1 cellular context compared by ENCODE assay signal in genomic region chr1:15848929-15849774, GRCh38.
TF ChIP-seq lines count a peak whose summit lies in the region.

No MANE protein-coding gene starts in this region.

TF ChIP-seq in HCT116, 20 proteins besides CTCF, POLR2A, EP300 and RAD21 (continued from another document):
- TF ChIP-seq CEBPB (IDR thresholded peaks at IDR 0.05; ENCODE audit: low read depth): 0 out of 2 replicates have a peak, but pooled peaks have one; percentile 3
